Comparison of ENCODE assay signal across 8 cellular contexts in the genomic region with DNA sequence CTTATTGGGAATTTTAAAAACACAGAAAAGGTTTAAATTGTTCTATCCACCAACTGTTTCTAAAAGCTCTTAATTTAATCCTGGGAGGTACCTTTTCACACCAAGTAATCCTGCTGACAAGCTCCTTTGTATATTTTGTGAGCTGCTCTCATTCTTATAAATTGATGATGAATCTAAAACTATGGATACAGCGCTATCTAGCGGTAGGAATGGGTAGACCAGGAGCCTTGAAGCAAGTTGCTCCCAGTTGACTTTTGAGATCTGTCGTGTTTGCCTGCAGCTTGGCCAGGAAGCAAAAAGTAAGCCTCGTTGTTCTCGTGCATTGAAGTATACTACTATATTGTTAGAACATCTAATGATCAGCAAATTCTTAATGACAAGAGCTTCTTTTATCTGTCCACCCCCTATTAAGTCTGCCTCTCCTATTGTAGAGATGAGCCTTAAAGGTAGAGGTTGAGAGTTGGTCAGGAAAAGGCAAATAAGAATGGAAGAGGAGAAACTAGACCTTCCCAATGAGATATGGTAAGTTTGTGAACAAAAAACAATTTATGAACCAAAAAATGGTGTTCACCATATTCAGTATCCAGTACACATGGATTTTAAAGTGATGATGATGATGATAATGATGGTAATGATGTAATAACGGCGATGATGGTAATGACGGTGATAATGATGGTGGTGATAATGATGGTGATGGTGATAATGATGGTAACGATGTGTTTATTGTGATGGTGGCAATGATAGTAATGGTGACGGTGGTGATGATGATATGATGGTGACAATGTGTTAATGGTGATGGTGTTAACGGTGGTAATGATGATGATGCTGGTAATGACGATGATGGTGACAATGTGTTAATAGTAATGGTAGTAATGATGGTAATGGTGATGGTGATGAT.
DNase-seq lines count a peak whose midpoint lies in the region; ATAC-seq and TF ChIP-seq lines count a peak whose summit lies in the region.

No MANE protein-coding gene starts in this region.

- no peaks in the 10 kb centered on the region for H3F3A ChIP-seq in SK-N-SH (replicated peaks; ENCODE audit: insufficient read depth)

- 49% methylated on average over 12 of the region's 12 CpGs for WGBS in SK-N-SH (ENCODE audit: low lambda C conversion rate)

- H3K4me1 ChIP-seq in SK-N-SH (ENCODE audit: control insufficient read depth in 1 of 2, insufficient read depth in 2 of 2, low read depth in 1 of 2, low read length in 1 of 2) = peaks cover 0 to 13% of the 10 kb centered on the region in 2 experiments; a peak in 2 of 4 replicates

- TF ChIP-seq RAD21 in SK-N-SH (IDR thresholded peaks at IDR 0.05; ENCODE audit: low read length) = peak; percentile 93

- DNase-seq in DMS53 (lab: John Stamatoyannopoulos, UW) = peak; percentile 65
- peak; percentile 19 for DNase-seq in NCI-H1048 (lab: John Stamatoyannopoulos, UW)
- DNase-seq in SK-N-SH = peak; percentile 48
- DNase-seq in fibroblast of gingiva (ENCODE audit: low read depth) = peak; percentile 35
- DNase-seq in nephron progenitor cell = peak; percentile 73
- DNase-seq in activated CD4-positive, CD25-positive, alpha-beta regulatory T cell treated with anti-CD3 and anti-CD28 coated beads, Interleukin-2, amount 50 U/mL, for 72 hours = no peak

- TF ChIP-seq CTCF in SK-N-SH (IDR thresholded peaks at IDR 0.05) = peak; percentile 91
- TF ChIP-seq CTCF in nephron progenitor cell (IDR thresholded peaks at IDR 0.05) = peak; percentile 91

- POLR2A ChIA-PET in SK-N-SH (lab: Yijun Ruan, JAX) = no interaction called here

- H3K9me3 ChIP-seq in SK-N-SH = no peaks in the 10 kb centered on the region

- H3K4me1 Mint-ChIP-seq in nephron progenitor cell = peaks cover 13% of the 10 kb centered on the region

- H3K4me3 ChIP-seq in SK-N-SH (ENCODE audit: low read depth in 2 of 2, low read length in 1 of 2) = no peak overlapping the region

- no peak overlapping the region for H3K9ac ChIP-seq in SK-N-SH

- H4K20me1 ChIP-seq in SK-N-SH (ENCODE audit: insufficient read depth) = no peaks in the 10 kb centered on the region

- no peaks in the 10 kb centered on the region for H3K79me2 ChIP-seq in SK-N-SH (ENCODE audit: insufficient read depth)

- TF ChIP-seq EP300 in SK-N-SH (IDR thresholded peaks at IDR 0.05; ENCODE audit: borderline replicate concordance in 1 of 2, low read depth in 1 of 2, low read length in 1 of 2) = no peak

- no peaks in the 10 kb centered on the region for H3K9me2 ChIP-seq in SK-N-SH

- 0 out of 2 replicates have a peak overlapping the region, but pooled peaks have one; percentile 14 for H2AFZ ChIP-seq in SK-N-SH (ENCODE audit: low read depth)

- no peak overlapping the region for H3K27ac ChIP-seq in SK-N-SH (ENCODE audit: low read depth in 2 of 2, low read length in 1 of 2)

- peaks cover 12% of the 10 kb centered on the region for H3K27me3 Mint-ChIP-seq in nephron progenitor cell (ENCODE audit: low read depth, poor library complexity)

- H3K36me3 Mint-ChIP-seq in nephron progenitor cell (ENCODE audit: low read depth) = peaks cover 4% of the 10 kb centered on the region

- H3K36me3 ChIP-seq in SK-N-SH (replicated peaks in 1 of 2; ENCODE audit: control insufficient read depth in 1 of 2, insufficient read depth in 2 of 2, low read length in 1 of 2) = no peaks in the 10 kb centered on the region

- no peak overlapping the region for H3K27ac Mint-ChIP-seq in nephron progenitor cell

- H3K4me2 ChIP-seq in SK-N-SH = no peak overlapping the region

- ATAC-seq in GM19351 (IDR thresholded peaks at IDR 0.05; ENCODE audit: unreplicated experiment) (peak; percentile 95), HG03565 (IDR thresholded peaks at IDR 0.05; ENCODE audit: unreplicated experiment) (no peak)

- H3K9me3 Mint-ChIP-seq in nephron progenitor cell = peaks cover 9% of the 10 kb centered on the region

- H3K4me3 Mint-ChIP-seq in nephron progenitor cell = no peak overlapping the region

- CTCF ChIA-PET in SK-N-SH (lab: Yijun Ruan, JAX) = interaction anchor here (0.6 to 1.5 kb wide), 62 partner anchors 8 to 1233 kb away, joined by 3 to 22 read pairs (median 3); no protein-coding TSS in a partner anchor

- no peaks in the 10 kb centered on the region for H3K27me3 ChIP-seq in SK-N-SH (ENCODE audit: insufficient read depth)

TF ChIP-seq in SK-N-SH, 30 proteins besides CTCF, POLR2A, EP300 and RAD21:
- TF ChIP-seq SMC3 (IDR thresholded peaks at IDR 0.05; ENCODE audit: low read depth, low read length) (peak; percentile 77), CHD2 (IDR thresholded peaks at IDR 0.05; ENCODE audit: low read length, partially characterized antibody) (no peak), RCOR1 (IDR thresholded peaks at IDR 0.05; ENCODE audit: low read length) (peak; percentile 38; the same call in 1 of the 2 replicates)
TF ChIP-seq in SK-N-SH: peak in this region for 2.
